In the genomic region with DNA sequence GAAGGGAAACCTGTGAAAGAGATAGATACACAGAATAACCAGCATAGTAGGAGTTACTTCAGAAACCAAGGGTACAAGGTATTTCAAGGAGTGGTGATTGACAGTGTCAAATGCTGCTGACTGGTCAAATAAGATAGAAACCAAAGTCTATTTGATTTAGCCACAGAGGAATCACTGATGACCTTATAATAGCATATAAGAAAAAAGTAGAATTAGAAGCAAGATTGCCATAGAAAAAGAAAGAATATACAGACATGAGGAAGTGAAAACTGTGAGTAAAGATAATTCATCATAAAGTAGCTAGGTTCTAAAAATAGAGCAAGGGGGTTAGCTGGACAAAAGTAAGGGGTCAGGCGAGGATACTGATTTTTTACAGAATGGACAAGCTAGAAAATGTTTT, we compare ENCODE assay signal across 16 cellular contexts. TPM values are rescaled to one million over a fixed set of nuclear protein-coding genes. Genes with fewer than 3 reads are reported as not detected.
A peak's percentile ranks its signal among the peaks of the same experiment; 100 is the strongest.
DNase-seq lines count a peak whose midpoint lies in the region; ATAC-seq, FAIRE-seq and TF ChIP-seq lines count a peak whose summit lies in the region.
"Had no signal": no experiment of that assay in that cellular context is flagged by ENCODE, and none has a peak within 500 bp of the region (broad histone marks: within the 10 kb centered on the region; RNA-seq: fewer than 3 reads in every experiment).

No MANE protein-coding gene starts in this region.

- FAIRE-seq in HepG2 (lab: Jason Lieb, UNC): no peak
- FAIRE-seq: endothelial cell of umbilical vein, H1 had no signal

- intact Hi-C loops in HepG2 (cut with micrococcal nuclease; ENCODE audit: unreplicated experiment): no loop called here
- intact Hi-C loops in right lobe of liver (cut with DNase I): no loop called here
- intact Hi-C loops in mucosa of descending colon (cut with DNase I, micrococcal nuclease): no loop called here

- H3K4me2 ChIP-seq in HepG2 (ENCODE audit: low read depth, low read length) (no peak overlapping the region), MM.1S (ENCODE audit: low read depth, low read length) (peak overlapping the region; percentile 11; the same call in 1 of the 2 replicates)

- H3K27ac Mint-ChIP-seq in stimulated activated memory B cell treated with anti-CD40 and anti-IgM and Interleukin-4, amounts not matched to agents 10 μg/mL and 1 μg/mL and 100 μg/mL, for 72 hours: peak overlapping the region; percentile 42

- H3K36me3 Mint-ChIP-seq in stimulated activated memory B cell treated with anti-CD40 and anti-IgM and Interleukin-4, amounts not matched to agents 10 μg/mL and 1 μg/mL and 100 μg/mL, for 72 hours: peaks cover 34% of the 10 kb centered on the region

- H3K4me3 Mint-ChIP-seq in stimulated activated memory B cell treated with anti-CD40 and anti-IgM and Interleukin-4, amounts not matched to agents 10 μg/mL and 1 μg/mL and 100 μg/mL, for 72 hours: peak overlapping the region; percentile 21

- H3K27me3 ChIP-seq in HepG2 (ENCODE audit: control insufficient read depth in 1 of 2, insufficient read depth in 2 of 2, low read length in 2 of 2) (no peaks in the 10 kb centered on the region), right lobe of liver (no peaks in the 10 kb centered on the region), MM.1S (replicated peaks; ENCODE audit: insufficient read depth, low read length) (no peaks in the 10 kb centered on the region)

- H3K4me1 ChIP-seq in HepG2 (ENCODE audit: insufficient read depth, low read length) (peaks cover 6% of the 10 kb centered on the region), right lobe of liver (no peaks in the 10 kb centered on the region), MM.1S (ENCODE audit: low read length) (peaks cover 15% of the 10 kb centered on the region; the same call in 1 of the 2 replicates), mucosa of descending colon (ENCODE audit: low read depth) (no peaks in the 10 kb centered on the region)

- 0 out of 2 replicates have a peak, but pooled peaks cover 12% of the 10 kb centered on the region for H4K20me1 ChIP-seq in HepG2 (ENCODE audit: insufficient read depth, low read length)
- H4K20me1 ChIP-seq in MM.1S (ENCODE audit: insufficient read depth, low read length): no peaks in the 10 kb centered on the region

- ATAC-seq in HepG2 (no peak), right lobe of liver (no peak), HG02642 (IDR thresholded peaks at IDR 0.05; ENCODE audit: poor library complexity, unreplicated experiment) (peak; percentile 58), mucosa of descending colon (no peak), SK-N-SH treated with all-trans-retinoic acid at 6 μM for 48 hours (no peak)
- peak; percentile 62 for ATAC-seq in stimulated activated memory B cell treated with anti-CD40 and anti-IgM and Interleukin-4, amounts not matched to agents 10 μg/mL and 1 μg/mL and 100 μg/mL, for 72 hours
- ATAC-seq: naive thymus-derived CD4-positive, alpha-beta T cell; stimulated activated naive CD8-positive, alpha-beta T cell treated with anti-CD3 and anti-CD28 coated beads, Interleukin-15, Interleukin-2, amounts not matched to agents 100 U/mL and 50 U/mL, for 24 hours had no signal

- H3K4me3 ChIP-seq in HepG2 (replicated peaks in 1 of 3; ENCODE audit: insufficient read depth in 1 of 3, low read depth in 2 of 3, low read length in 3 of 3) (no peak overlapping the region), right lobe of liver (no peak overlapping the region), MM.1S (ENCODE audit: low read length) (no peak overlapping the region), mucosa of descending colon (no peak overlapping the region)

- H3F3A ChIP-seq in MM.1S (ENCODE audit: insufficient read depth, low read length): 0 out of 2 replicates have a peak, but pooled peaks cover 7% of the 10 kb centered on the region

- no peak for TF ChIP-seq RAD21 in HepG2 (CRISPR knock-in tag; IDR thresholded peaks at IDR 0.05)

- DNase-seq in HepG2 (ENCODE audit: low spot score): no peak
- DNase-seq in right lobe of liver: no peak
- peak; percentile 15 for DNase-seq in MM.1S
- no peak for DNase-seq in NCI-H1417 (lab: John Stamatoyannopoulos, UW)
- DNase-seq in mucosa of descending colon: no peak
- DNase-seq: anterior cingulate cortex; KBM-7; naive thymus-derived CD4-positive, alpha-beta T cell; NCI-H345; stimulated activated CD4-positive, alpha-beta T cell treated with anti-CD3 and anti-CD28 coated beads, Interleukin-15, amount 100 ng/mL, for 24 hours; stimulated activated naive CD8-positive, alpha-beta T cell treated with anti-CD3 and anti-CD28 coated beads, Interleukin-15, Interleukin-2, amounts not matched to agents 100 U/mL and 50 U/mL, for 24 hours had no signal

- peaks cover 54% of the 10 kb centered on the region for H3K79me2 ChIP-seq in HepG2 (ENCODE audit: insufficient read depth, low read length)
- peaks cover 90% of the 10 kb centered on the region for H3K79me2 ChIP-seq in MM.1S (ENCODE audit: low read length)

- CTCF ChIA-PET in HepG2 (lab: Yijun Ruan, JAX; ENCODE audit: low intra/inter-chr PET ratio, low total read pairs): no interaction called here

- H3K9me3 Mint-ChIP-seq in stimulated activated memory B cell treated with anti-CD40 and anti-IgM and Interleukin-4, amounts not matched to agents 10 μg/mL and 1 μg/mL and 100 μg/mL, for 72 hours: peaks cover 4% of the 10 kb centered on the region

- BruUV-seq in HepG2 (replicated peaks; lab: Mats Ljungman, UMichigan): no TSS peak

- no peaks in the 10 kb centered on the region for H3K9me2 ChIP-seq in MM.1S (replicated peaks; ENCODE audit: insufficient read depth, low read length)

- TF ChIP-seq EP300 in HepG2 (IDR thresholded peaks at IDR 0.05; ENCODE audit: low read depth in 2 of 2, low read length in 2 of 2): no peak
- no peak for TF ChIP-seq EP300 in HepG2 (CRISPR knock-in tag; IDR thresholded peaks at IDR 0.05; ENCODE audit: borderline replicate concordance)

- H3K27me3 Mint-ChIP-seq in stimulated activated memory B cell treated with anti-CD40 and anti-IgM and Interleukin-4, amounts not matched to agents 10 μg/mL and 1 μg/mL and 100 μg/mL, for 72 hours: no peaks in the 10 kb centered on the region
- H3K27me3 Mint-ChIP-seq: naive thymus-derived CD4-positive, alpha-beta T cell had no signal

- H3K27ac ChIP-seq in HepG2 (ENCODE audit: extremely low read length, insufficient read depth, low read length) (no peak overlapping the region), right lobe of liver (no peak overlapping the region), MM.1S (ENCODE audit: low read length) (peak overlapping the region; percentile 43; the same call in 1 of the 2 replicates)

- H3K4me1 Mint-ChIP-seq in stimulated activated memory B cell treated with anti-CD40 and anti-IgM and Interleukin-4, amounts not matched to agents 10 μg/mL and 1 μg/mL and 100 μg/mL, for 72 hours: peaks cover 53% of the 10 kb centered on the region

- TF ChIP-seq CTCF in HepG2 (CRISPR knock-in tag; IDR thresholded peaks at IDR 0.05) (no peak), right lobe of liver (IDR thresholded peaks at IDR 0.05) (no peak), MM.1S (IDR thresholded peaks at IDR 0.05; ENCODE audit: low read length) (no peak), mucosa of descending colon (IDR thresholded peaks at IDR 0.05) (no peak)

- H3K9me3 ChIP-seq in HepG2 (ENCODE audit: low read length) (peaks cover 3% of the 10 kb centered on the region; the same call in 1 of the 2 replicates), right lobe of liver (no peaks in the 10 kb centered on the region), MM.1S (replicated peaks; ENCODE audit: insufficient read depth, low read length) (no peaks in the 10 kb centered on the region), mucosa of descending colon (peaks cover 6% of the 10 kb centered on the region)

- H3K36me3 ChIP-seq in HepG2 (replicated peaks in 1 of 2; ENCODE audit: control insufficient read depth in 1 of 2, insufficient read depth in 2 of 2, low read length in 2 of 2): no peaks in the 10 kb centered on the region; a peak in 1 of 5 replicates
- no peaks in the 10 kb centered on the region for H3K36me3 ChIP-seq in right lobe of liver
- no peaks in the 10 kb centered on the region; the same call in 1 of the 2 replicates for H3K36me3 ChIP-seq in MM.1S (replicated peaks; ENCODE audit: insufficient read depth, low read length)
- H3K36me3 ChIP-seq in mucosa of descending colon (ENCODE audit: low read depth): no peaks in the 10 kb centered on the region

- in situ Hi-C loops in HepG2 (cut with HindIII; ENCODE audit: extremely low pct_ligation_motif_present, low pct_unique_long_range_greater_than_20kb): no loop called here

- H2AFZ ChIP-seq in HepG2 (ENCODE audit: low read length) (no peak overlapping the region), MM.1S (ENCODE audit: low read length) (no peak overlapping the region)

- POLR2A ChIA-PET in HepG2 (lab: Yijun Ruan, JAX): no interaction called here

- WGBS in HepG2 (ENCODE audit: low lambda C conversion rate): 97% methylated on average over 1 of the region's 1 CpG
- 35% methylated on average over 1 of the region's 1 CpG for WGBS in right lobe of liver (ENCODE audit: insufficient coverage, low coverage, low lambda C conversion rate, missing lambda C conversion rate)

- H3K9ac ChIP-seq in HepG2 (ENCODE audit: insufficient read depth, low read depth, low read length): no peak overlapping the region
- H3K9ac ChIP-seq in MM.1S (ENCODE audit: low read length): no peak overlapping the region

- TF ChIP-seq POLR2A in HepG2 (IDR thresholded peaks at IDR 0.05; ENCODE audit: insufficient read depth in 1 of 2, low read depth in 2 of 2, low read length in 2 of 2) (no peak), right lobe of liver (IDR thresholded peaks at IDR 0.05) (no peak)

RNA-seq across cellular contexts. Expression of a gene that starts 14.2 kb away (rescaled TPM):
- 19.5 and 23.6 TPM in 2 replicates for total RNA-seq in HepG2 (2016; rRNA removed; fragmentation: Illumina TruSeq; extraction: Trizol)
- total RNA-seq in HepG2 (2016; cell fraction: cytosol; rRNA removed; fragmentation: Illumina TruSeq; extraction: Trizol; ENCODE audit: low read depth): 140 and 157 TPM in 2 replicates
- total RNA-seq in HepG2 (2016; cell fraction: insoluble cytoplasmic fraction; rRNA removed; fragmentation: Illumina TruSeq; extraction: Trizol): 19.8 and 22.4 TPM in 2 replicates
- 85.9 and 96.1 TPM in 2 replicates for total RNA-seq in HepG2 (2016; cell fraction: membrane; rRNA removed; fragmentation: Illumina TruSeq; extraction: Trizol)
- 15.5 and 16.5 TPM in 2 replicates for total RNA-seq in HepG2 (2016; cell fraction: nucleus; rRNA removed; fragmentation: Illumina TruSeq; extraction: Trizol)
- 18.9 and 22.8 TPM in 2 replicates for polyA plus RNA-seq in HepG2 (2011; rRNA removed)
- polyA plus RNA-seq in HepG2 (2011; cell fraction: cytosol; rRNA removed): 9.8 and 13.5 TPM in 2 replicates
- 24.1 and 25.6 TPM in 2 replicates for polyA plus RNA-seq in HepG2 (2011; cell fraction: nucleus; rRNA removed)
- polyA plus RNA-seq in HepG2 (2012): 15.7 and 15.8 TPM in 2 replicates
- polyA plus RNA-seq in HepG2 (2016; cell fraction: cytosol; fragmentation: Illumina TruSeq; extraction: Trizol; ENCODE audit: low read depth): 7.5 and 8.7 TPM in 2 replicates
- 13.9 and 14.9 TPM in 2 replicates for polyA plus RNA-seq in HepG2 (2016; cell fraction: insoluble cytoplasmic fraction; fragmentation: Illumina TruSeq; extraction: Trizol; ENCODE audit: low read depth)
- 17.0 and 18.3 TPM in 2 replicates for polyA plus RNA-seq in HepG2 (2016; cell fraction: membrane; fragmentation: Illumina TruSeq; extraction: Trizol; ENCODE audit: low read depth)
- 15.1 and 15.4 TPM in 2 replicates for polyA plus RNA-seq in HepG2 (2016; cell fraction: nucleus; fragmentation: Illumina TruSeq; extraction: Trizol; ENCODE audit: insufficient read depth, low read depth)
- 51.9 and 64.9 TPM in 2 replicates for polyA minus RNA-seq in HepG2 (2011; rRNA and poly(A)+ RNA removed; ENCODE audit: low replicate concordance)
- 37.5 and 47.1 TPM in 2 replicates for polyA minus RNA-seq in HepG2 (2011; cell fraction: cytosol; rRNA and poly(A)+ RNA removed)
- polyA minus RNA-seq in HepG2 (2011; cell fraction: nucleus; rRNA and poly(A)+ RNA removed): 55.4 and 73.1 TPM in 2 replicates
- 10 to 100 TPM; 16.3 to 22.4 (median 18.4) TPM for total RNA-seq in right lobe of liver
- total RNA-seq in mucosa of descending colon: 10 to 100 TPM; 26.5 to 56.8 (median 32.4) TPM

Comparison
In these comparisons a context has a peak if more than half of its experiments do, and no peak if none do; other contexts are left out.
1. ATAC-seq: peak in HG02642 (single experiment) and stimulated activated memory B cell treated with anti-CD40 and anti-IgM and Interleukin-4, amounts not matched to agents 10 μg/mL and 1 μg/mL and 100 μg/mL, for 72 hours (single experiment); none in HepG2 (single experiment), right lobe of liver (0 of 4), mucosa of descending colon (single experiment) and SK-N-SH treated with all-trans-retinoic acid at 6 μM for 48 hours (single experiment).